Comparison of ENCODE assay signal across 1 cellular context in genomic region chr6:130826442-130827246, GRCh38.
TF ChIP-seq lines count a peak whose summit lies in the region.

No MANE protein-coding gene starts in this region.

TF ChIP-seq in HepG2, 621 proteins besides CTCF, POLR2A, EP300 and RAD21 (continued from another document and continues in another):
- TF ChIP-seq ZNF839 (CRISPR knock-in tag; IDR thresholded peaks at IDR 0.05; ENCODE audit: borderline replicate concordance) (no peak), ELK4 (CRISPR knock-in tag; IDR thresholded peaks at IDR 0.05; ENCODE audit: borderline replicate concordance) (no peak), NPAS2 (CRISPR knock-in tag; IDR thresholded peaks at IDR 0.05; ENCODE audit: borderline replicate concordance) (no peak), ATF7-NPFF (CRISPR knock-in tag; IDR thresholded peaks at IDR 0.05; ENCODE audit: low read depth) (no peak), KDM5A (IDR thresholded peaks at IDR 0.05; ENCODE audit: borderline replicate concordance, low read length) (no peak), SRSF4 (IDR thresholded peaks at IDR 0.05; ENCODE audit: low read depth, low read length, poor library complexity, severe bottlenecking) (no peak), KDM3A (CRISPR knock-in tag; IDR thresholded peaks at IDR 0.05; ENCODE audit: low read depth) (no peak), IKZF5 (CRISPR knock-in tag; IDR thresholded peaks at IDR 0.05) (peak; percentile 29; the same call in 1 of the 2 replicates), POGK (CRISPR knock-in tag; conservative IDR thresholded peaks at IDR 0.05) (no peak), HOMEZ (CRISPR knock-in tag; IDR thresholded peaks at IDR 0.05; ENCODE audit: low read depth) (no peak), MED8 (CRISPR knock-in tag; IDR thresholded peaks at IDR 0.05; ENCODE audit: insufficient replicate concordance) (no peak), MIXL1 (CRISPR knock-in tag; IDR thresholded peaks at IDR 0.05) (no peak), CBFB (CRISPR knock-in tag; IDR thresholded peaks at IDR 0.05) (no peak), ZNF761 (CRISPR knock-in tag; conservative IDR thresholded peaks at IDR 0.05) (no peak), HNF1A (IDR thresholded peaks at IDR 0.05; ENCODE audit: low read depth) (no peak), HNF1A (CRISPR knock-in tag; IDR thresholded peaks at IDR 0.05; ENCODE audit: borderline replicate concordance) (0 out of 2 replicates have a peak, but pooled peaks have one; percentile 33), ZNF230 (CRISPR knock-in tag; IDR thresholded peaks at IDR 0.05) (peak; percentile 44), ZNF546 (CRISPR knock-in tag; conservative IDR thresholded peaks at IDR 0.05) (no peak), ZNF441 (CRISPR knock-in tag; IDR thresholded peaks at IDR 0.05; ENCODE audit: borderline replicate concordance) (no peak), MTF2 (CRISPR knock-in tag; IDR thresholded peaks at IDR 0.05; ENCODE audit: borderline replicate concordance) (no peak), TBX3 (IDR thresholded peaks at IDR 0.05; ENCODE audit: borderline replicate concordance) (no peak), ZNF598 (CRISPR knock-in tag; IDR thresholded peaks at IDR 0.05; ENCODE audit: borderline replicate concordance) (no peak), ZNF678 (CRISPR knock-in tag; IDR thresholded peaks at IDR 0.05) (no peak), ARID5B (CRISPR knock-in tag; IDR thresholded peaks at IDR 0.05) (peak; percentile 41; the same call in 1 of the 2 replicates), REL (CRISPR knock-in tag; conservative IDR thresholded peaks at IDR 0.05) (no peak), ATF4 (CRISPR knock-in tag; IDR thresholded peaks at IDR 0.05) (peak in 1 of 2 experiments; percentile 45; a peak in 1 of 4 replicates), DR1 (CRISPR knock-in tag; IDR thresholded peaks at IDR 0.05) (no peak), ZNF3 (CRISPR knock-in tag; IDR thresholded peaks at IDR 0.05) (peak; percentile 73; the same call in 1 of the 2 replicates), EZH2 (conservative IDR thresholded peaks at IDR 0.05; ENCODE audit: low read depth, low read length) (no peak), TERF1 (CRISPR knock-in tag; IDR thresholded peaks at IDR 0.05) (no peak), SP1 (IDR thresholded peaks at IDR 0.05) (no peak), SP1 (CRISPR knock-in tag; IDR thresholded peaks at IDR 0.05) (no peak), ZNF451 (CRISPR knock-in tag; IDR thresholded peaks at IDR 0.05) (no peak), ZFP91 (CRISPR knock-in tag; IDR thresholded peaks at IDR 0.05; ENCODE audit: borderline replicate concordance) (no peak), SPEN (CRISPR knock-in tag; IDR thresholded peaks at IDR 0.05; ENCODE audit: low read depth) (no peak), FOXO1 (CRISPR knock-in tag; IDR thresholded peaks at IDR 0.05) (peak; percentile 43; the same call in 1 of the 2 replicates), JUNB (CRISPR knock-in tag; IDR thresholded peaks at IDR 0.05; ENCODE audit: borderline replicate concordance) (no peak), TFE3 (CRISPR knock-in tag; IDR thresholded peaks at IDR 0.05) (no peak), ZNF280B (CRISPR knock-in tag; IDR thresholded peaks at IDR 0.05; ENCODE audit: borderline replicate concordance) (no peak), ZNF570 (CRISPR knock-in tag; IDR thresholded peaks at IDR 0.05; ENCODE audit: borderline replicate concordance) (no peak)
